In the genomic region with DNA sequence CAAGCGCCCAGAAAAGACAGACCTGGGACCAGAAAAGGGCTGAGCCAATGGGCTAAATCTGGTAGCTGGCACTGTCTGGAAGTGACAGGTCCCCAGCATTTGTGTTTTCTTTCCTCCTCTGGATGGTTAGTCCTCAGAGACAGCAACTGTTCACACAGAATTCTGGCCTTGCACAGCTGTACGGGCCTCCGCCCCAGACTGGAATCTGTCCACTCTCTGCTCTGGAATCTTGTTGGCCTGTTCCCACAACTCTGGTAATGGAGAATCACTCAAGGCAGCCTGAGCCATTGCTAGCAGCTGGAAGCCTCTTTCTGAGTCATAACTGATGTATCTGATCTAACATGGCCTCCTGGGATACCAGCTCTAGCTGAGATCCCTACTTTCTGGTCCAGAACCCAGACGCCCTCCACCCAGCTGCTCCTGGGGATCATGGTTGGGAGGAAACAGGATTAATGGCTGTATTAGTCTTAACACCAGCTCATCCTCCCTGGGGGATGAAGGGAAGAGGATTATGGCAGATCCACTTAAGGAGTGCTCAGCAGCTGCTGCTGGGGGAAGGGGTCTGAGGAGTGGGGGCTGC, we compare ENCODE assay signal across 8 cellular contexts. TPM values are rescaled to one million over a fixed set of nuclear protein-coding genes. Genes with fewer than 3 reads are reported as not detected.
A peak's percentile ranks its signal among the peaks of the same experiment; 100 is the strongest.
DNase-seq lines count a peak whose midpoint lies in the region; ATAC-seq and TF ChIP-seq lines count a peak whose summit lies in the region.

No MANE protein-coding gene starts in this region.

- DNase-seq in CD4-positive, alpha-beta memory T cell: no peak
- DNase-seq in RKO (ENCODE audit: low spot score) (peak; percentile 37), epidermal melanocyte (ENCODE audit: insufficient read length, low spot score) (peak; percentile 84), osteocyte (ENCODE audit: extremely low spot score, unreplicated experiment) (no peak), erythroblast (lab: John Stamatoyannopoulos, UW) (no peak), caudate nucleus (lab: John Stamatoyannopoulos, UW) (no peak)

- no peaks in the 10 kb centered on the region for H3K36me3 ChIP-seq in CD4-positive, alpha-beta memory T cell (ENCODE audit: insufficient read depth, low read length)

- peak overlapping the region; percentile 72 to 92 (median 84) for H3K4me3 Mint-ChIP-seq in CD4-positive, alpha-beta memory T cell
- peak overlapping the region; percentile 26 for H3K4me3 Mint-ChIP-seq in osteocyte (ENCODE audit: unreplicated experiment)

- H3K9me3 Mint-ChIP-seq in CD4-positive, alpha-beta memory T cell: no peaks in the 10 kb centered on the region
- no peaks in the 10 kb centered on the region for H3K9me3 Mint-ChIP-seq in osteocyte (ENCODE audit: unreplicated experiment)

- peaks cover 10 to 14% of the 10 kb centered on the region in 2 donors for H3K36me3 Mint-ChIP-seq in CD4-positive, alpha-beta memory T cell
- peaks cover 18% of the 10 kb centered on the region for H3K36me3 Mint-ChIP-seq in osteocyte (ENCODE audit: unreplicated experiment)

- H3K27ac ChIP-seq in CD4-positive, alpha-beta memory T cell (ENCODE audit: low read depth, low read length): peak overlapping the region; percentile 9
- no peak overlapping the region for H3K27ac ChIP-seq in caudate nucleus (ENCODE audit: low read depth, low read length)

- TF ChIP-seq POLR2A in erythroblast (IDR thresholded peaks at IDR 0.05; ENCODE audit: low read length): no peak

- CTCF ChIA-PET in CD4-positive, alpha-beta memory T cell (lab: Charles Lee; ENCODE audit: partially characterized antibody): no interaction called here

- ATAC-seq in GM21526 (IDR thresholded peaks at IDR 0.05; ENCODE audit: low FRiP score, unreplicated experiment) (no peak), GM18873 (IDR thresholded peaks at IDR 0.05; ENCODE audit: low FRiP score, unreplicated experiment) (no peak)

- intact Hi-C loops in CD4-positive, alpha-beta memory T cell (cut with micrococcal nuclease): no loop called here

- H3K27ac Mint-ChIP-seq in CD4-positive, alpha-beta memory T cell: peak overlapping the region in 6 of 7 donors; percentile 71 to 89 (median 84)
- peak overlapping the region; percentile 97 for H3K27ac Mint-ChIP-seq in osteocyte (ENCODE audit: unreplicated experiment)

- H3K4me1 Mint-ChIP-seq in CD4-positive, alpha-beta memory T cell: peaks cover 29 to 70% (median 52%) of the 10 kb centered on the region in 4 donors
- peaks cover 26% of the 10 kb centered on the region for H3K4me1 Mint-ChIP-seq in osteocyte (ENCODE audit: unreplicated experiment)

- no peak for TF ChIP-seq CTCF in osteocyte (IDR thresholded peaks at IDR 0.05)

- POLR2A ChIA-PET in CD4-positive, alpha-beta memory T cell (lab: Charles Lee; ENCODE audit: partially characterized antibody): interaction anchor here (0.9 to 3.0 kb wide), 3 partner anchors 9 to 115 kb away, joined by 3 to 23 read pairs (median 5); partner anchors contain the start of genes FUS, ZNF646 and ZNF668

- no peaks in the 10 kb centered on the region for H3K27me3 Mint-ChIP-seq in CD4-positive, alpha-beta memory T cell
- no peaks in the 10 kb centered on the region for H3K27me3 Mint-ChIP-seq in osteocyte (ENCODE audit: unreplicated experiment)

- no peak overlapping the region for H3K4me3 ChIP-seq in CD4-positive, alpha-beta memory T cell (ENCODE audit: low read length in 2 of 2)

- H3K9me3 ChIP-seq in CD4-positive, alpha-beta memory T cell (ENCODE audit: control insufficient read depth in 1 of 2, low read length in 2 of 2): no peaks in the 10 kb centered on the region

- no peaks in the 10 kb centered on the region for H3K27me3 ChIP-seq in CD4-positive, alpha-beta memory T cell (ENCODE audit: insufficient read depth, low read length)

- peaks cover 47% of the 10 kb centered on the region for H3K4me1 ChIP-seq in CD4-positive, alpha-beta memory T cell (ENCODE audit: insufficient read depth, low read length)

RNA-seq across cellular contexts. Expression of gene ZNF668, which starts 9.1 kb away (rescaled TPM):
- total RNA-seq in CD4-positive, alpha-beta memory T cell: 10 to 100 TPM; 11.7 to 13.6 TPM
- polyA plus RNA-seq in CD4-positive, alpha-beta memory T cell: 1 to 10 TPM; 3.0 to 6.8 TPM
- total RNA-seq in osteocyte: 13.2 and 13.5 TPM in 2 replicates

RNA-seq across cellular contexts. Expression of gene ZNF646, which starts 9.2 kb away (rescaled TPM):
- 10 to 100 TPM; 46.9 to 47.0 TPM for total RNA-seq in CD4-positive, alpha-beta memory T cell
- 1 to 10 TPM in 1 of 2 donors, under 1 TPM in 1; 0.77 to 8.9 TPM for polyA plus RNA-seq in CD4-positive, alpha-beta memory T cell
- 18.4 and 22.5 TPM in 2 replicates for total RNA-seq in osteocyte

RNA-seq across cellular contexts. Expression of gene PRSS53, which starts 23.8 kb away (rescaled TPM):
- total RNA-seq in CD4-positive, alpha-beta memory T cell: 10 to 100 TPM; 13.3 to 13.5 TPM
- under 1 TPM; 0.43 to 0.69 TPM for polyA plus RNA-seq in CD4-positive, alpha-beta memory T cell
- 2.8 and 3.2 TPM in 2 replicates for total RNA-seq in osteocyte

RNA-seq across cellular contexts. Expression of gene VKORC1, which starts 29.6 kb away (rescaled TPM):
- 10 to 100 TPM; 48.9 to 51.3 TPM for total RNA-seq in CD4-positive, alpha-beta memory T cell
- polyA plus RNA-seq in CD4-positive, alpha-beta memory T cell: 100 to 1,000 TPM in 1 of 2 donors, 10 to 100 TPM in 1; 93.7 to 114 TPM
- total RNA-seq in osteocyte: 141 and 148 TPM in 2 replicates

RNA-seq across cellular contexts. Expression of gene STX4, which starts 31.6 kb away (rescaled TPM):
- total RNA-seq in CD4-positive, alpha-beta memory T cell: 100 to 1,000 TPM; 106 to 111 TPM
- polyA plus RNA-seq in CD4-positive, alpha-beta memory T cell: 10 to 100 TPM; 21.2 to 33.0 TPM
- total RNA-seq in osteocyte: 51.8 and 53.4 TPM in 2 replicates

Comparison
In these comparisons a context has a peak if more than half of its experiments do, and no peak if none do; other contexts are left out.
1. DNase-seq: peak in RKO (single experiment) and epidermal melanocyte (single experiment); none in CD4-positive, alpha-beta memory T cell (0 of 5), osteocyte (single experiment), erythroblast (0 of 2) and caudate nucleus (0 of 61).